In the genomic region with DNA sequence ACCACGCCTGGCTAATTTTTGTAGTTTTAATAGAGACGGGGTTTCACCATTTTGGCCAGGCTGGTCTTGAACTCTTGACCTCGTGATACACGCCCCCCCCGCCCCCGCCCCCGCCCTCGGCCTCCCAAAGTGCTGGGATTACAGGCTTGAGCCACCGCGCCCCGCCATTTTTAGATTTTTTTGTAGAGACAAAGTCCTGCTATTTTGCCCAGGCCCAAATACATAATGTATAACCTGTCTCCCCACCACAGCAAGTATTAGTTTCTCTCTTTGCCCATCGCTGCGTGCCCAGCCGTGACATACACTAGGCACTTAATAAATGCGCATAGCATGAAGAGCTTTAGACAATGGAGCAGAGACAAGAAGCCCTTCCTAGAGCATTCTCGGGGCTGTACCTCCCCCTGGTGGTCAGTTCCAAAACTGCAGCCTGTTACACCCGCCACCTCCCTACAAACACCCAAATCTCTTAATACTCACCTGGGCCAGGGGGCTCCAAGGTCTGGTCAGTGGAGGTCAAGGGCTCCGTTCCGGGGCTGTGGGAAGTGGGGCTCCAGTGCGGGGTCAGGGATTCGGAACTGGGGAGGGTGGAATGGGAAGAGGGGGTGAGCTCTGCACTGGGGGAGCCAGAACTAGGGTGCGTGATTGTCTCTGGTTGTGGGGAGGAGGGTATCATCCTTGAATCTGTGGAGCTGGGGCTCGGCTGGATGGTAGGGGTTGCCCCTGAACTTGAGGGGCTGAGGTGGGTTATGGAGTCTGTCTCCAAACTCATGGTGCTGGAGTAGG, we compare ENCODE assay signal across 1 cellular context.
TF ChIP-seq lines count a peak whose summit lies in the region.

No MANE protein-coding gene starts in this region.

TF ChIP-seq in Ishikawa, 13 proteins besides CTCF, POLR2A, EP300 and RAD21 (continued from another document):
- TF ChIP-seq REST (IDR thresholded peaks at IDR 0.05; ENCODE audit: low read depth) (no peak), TAF1 (IDR thresholded peaks at IDR 0.05; ENCODE audit: low read depth) (no peak), CREB1 (IDR thresholded peaks at IDR 0.05; ENCODE audit: low read depth) (no peak)
TF ChIP-seq in Ishikawa: peak in this region for 0.
